In genomic region chr10:93110472-93111146, GRCh38 we compare ENCODE assay signal across 19 cellular contexts. TPM values are rescaled to one million over a fixed set of nuclear protein-coding genes. Genes with fewer than 3 reads are reported as not detected.
DNase-seq lines count a peak whose midpoint lies in the region; ATAC-seq and TF ChIP-seq lines count a peak whose summit lies in the region.
"Had no signal": no experiment of that assay in that cellular context is flagged by ENCODE, and none has a peak within 500 bp of the region (broad histone marks: within the 10 kb centered on the region; RNA-seq: fewer than 3 reads in every experiment).

No MANE protein-coding gene starts in this region.

- H3K9me3 ChIP-seq in right atrium auricular region (no peaks in the 10 kb centered on the region), H9 (ENCODE audit: control insufficient read depth, low read depth, low read length) (no peaks in the 10 kb centered on the region)
- H3K9me3 ChIP-seq: thoracic aorta had no signal

- DNase-seq in right atrium auricular region (ENCODE audit: low spot score) (peak; percentile 1), Right ventricle myocardium superior (no peak), H9 (no peak), NCI-H446 treated with DMSO at 0.1 percent for 48 hours (lab: John Stamatoyannopoulos, UW) (no peak), DMS153 (lab: John Stamatoyannopoulos, UW) (no peak)
- no peak for DNase-seq in effector CD8-positive, alpha-beta T cell (lab: John Stamatoyannopoulos, UW)
- DNase-seq in activated naive CD4-positive, alpha-beta T cell treated with anti-CD3 and anti-CD28 coated beads, Interleukin-2, amount 50 U/mL, for 16 hours = no peak
- DNase-seq: activated T-cell treated with anti-CD3 and anti-CD28 coated beads for 4 hours, IMR-90, NCI-H1417 had no signal

- H3K27me3 Mint-ChIP-seq in H9 (ENCODE audit: low read depth) = peaks cover 7% of the 10 kb centered on the region; the same call in 1 of the 2 replicates

- H3K4ac ChIP-seq in H9 (ENCODE audit: low read depth, low read length) = no peak overlapping the region

- peaks cover 9 to 20% of the 10 kb centered on the region in 2 experiments for H3K4me1 Mint-ChIP-seq in H9
- H3K4me1 Mint-ChIP-seq: central memory CD8-positive, alpha-beta T cell had no signal

- intact Hi-C loops in Right ventricle myocardium superior (cut with DNase I) = loop anchor here (10.0 kb wide), 1 partner anchor 174 kb away; no protein-coding TSS in a partner anchor

- no peak overlapping the region for H3K9ac ChIP-seq in H9 (ENCODE audit: extremely low read depth, insufficient read length, low read length)
- H3K9ac ChIP-seq: parathyroid adenoma had no signal

- no peak overlapping the region for H3K23ac ChIP-seq in H9 (ENCODE audit: insufficient read length, low read depth, low read length)

- no peaks in the 10 kb centered on the region for H4K20me1 ChIP-seq in H9 (ENCODE audit: control insufficient read depth, insufficient read depth, insufficient read length)

- no peak overlapping the region for H3K4me3 ChIP-seq in right atrium auricular region
- H3K4me3 ChIP-seq: thoracic aorta had no signal

- H3K23me2 ChIP-seq in H9 (ENCODE audit: insufficient read length, low read depth, low read length, poor library complexity, severe bottlenecking) = no peaks in the 10 kb centered on the region

- H3K79me2 ChIP-seq in H9 (ENCODE audit: insufficient read depth, low read length) = no peaks in the 10 kb centered on the region
- H3K79me2 ChIP-seq: parathyroid adenoma had no signal

- H4K5ac ChIP-seq in H9 (ENCODE audit: insufficient read length, low read depth, low read length) = no peak overlapping the region

- no peak overlapping the region for H2BK12ac ChIP-seq in H9 (ENCODE audit: insufficient read length, low read depth, low read length)

- H4K8ac ChIP-seq in H9 (replicated peaks; ENCODE audit: insufficient read length, low read depth, low read length) = no peak overlapping the region

- H3K14ac ChIP-seq in H9 (ENCODE audit: insufficient read depth, low read length) = no peak overlapping the region

- no peak overlapping the region for H2BK15ac ChIP-seq in H9 (ENCODE audit: low read depth, low read length)

- no peak overlapping the region for H3T11ph ChIP-seq in H9 (ENCODE audit: low read length)

- H2AFZ ChIP-seq in H9 (ENCODE audit: low read length) = no peak overlapping the region
- H2AFZ ChIP-seq: parathyroid adenoma had no signal

- no peak overlapping the region for H4K91ac ChIP-seq in H9 (ENCODE audit: insufficient read length, low read depth, low read length)

- H3K36me3 ChIP-seq in right atrium auricular region = no peaks in the 10 kb centered on the region
- H3K36me3 ChIP-seq: thoracic aorta had no signal

- H3K4me1 ChIP-seq in right atrium auricular region (no peaks in the 10 kb centered on the region), H9 (ENCODE audit: insufficient read depth, low read length) (no peaks in the 10 kb centered on the region; the same call in 1 of the 2 replicates)
- H3K4me1 ChIP-seq: parathyroid adenoma had no signal

- no peak overlapping the region for H3K18ac ChIP-seq in H9 (ENCODE audit: insufficient read length, low read depth, low read length)

- H3K27ac Mint-ChIP-seq in H9 = no peak overlapping the region

- no peaks in the 10 kb centered on the region for H3K79me1 ChIP-seq in H9 (ENCODE audit: insufficient read depth, low read depth, low read length, poor library complexity, severe bottlenecking)

- no peak for TF ChIP-seq CTCF in right atrium auricular region (IDR thresholded peaks at IDR 0.05)
- TF ChIP-seq CTCF in H9 (conservative IDR thresholded peaks at IDR 0.05) = no peak

- peak overlapping the region; percentile 83 for H2BK20ac ChIP-seq in H9 (ENCODE audit: low read depth, low read length, poor library complexity, severe bottlenecking)

- H3K56ac ChIP-seq in H9 (ENCODE audit: insufficient read length, low read depth, low read length) = no peak overlapping the region

- no peak overlapping the region for H2BK120ac ChIP-seq in H9 (ENCODE audit: low read depth, low read length, poor library complexity, severe bottlenecking)

- WGBS in H9 (ENCODE audit: extremely low coverage, insufficient read length, low lambda C conversion rate) = no CpG with 5 or more reads among the region's 3 CpGs

- H3K36me3 Mint-ChIP-seq in H9 (ENCODE audit: insufficient read depth in 1 of 3, low read depth in 3 of 3) = peaks cover 0 to 2% (median 0%) of the 10 kb centered on the region in 3 experiments; a peak in 2 of 7 replicates

- ATAC-seq in Right ventricle myocardium superior (ENCODE audit: poor library complexity) (no peak), HG03342 (IDR thresholded peaks at IDR 0.05; ENCODE audit: unreplicated experiment) (peak; percentile 57)

- H3K27ac ChIP-seq in right atrium auricular region (no peak overlapping the region), H9 (ENCODE audit: insufficient read length, low read depth, low read length) (no peak overlapping the region)
- H3K27ac ChIP-seq: parathyroid adenoma, thoracic aorta had no signal

- peaks cover 0 to 8% of the 10 kb centered on the region in 2 experiments; a peak in 2 of 5 replicates for H3K9me3 Mint-ChIP-seq in H9
- H3K9me3 Mint-ChIP-seq: central memory CD8-positive, alpha-beta T cell had no signal

- H3K4me3 Mint-ChIP-seq in H9 = no peak overlapping the region
- H3K4me3 Mint-ChIP-seq: central memory CD8-positive, alpha-beta T cell had no signal

- no peak overlapping the region for H3K4me2 ChIP-seq in H9 (ENCODE audit: insufficient read depth, insufficient read length, low read length)

- no peak overlapping the region for H2AK5ac ChIP-seq in H9 (ENCODE audit: insufficient read length, low read length)

- no peaks in the 10 kb centered on the region for H3K27me3 ChIP-seq in right atrium auricular region
- H3K27me3 ChIP-seq in H9 (ENCODE audit: insufficient read depth, low read length) = no peaks in the 10 kb centered on the region

- H2BK5ac ChIP-seq in H9 (ENCODE audit: insufficient read length, low read length) = no peak overlapping the region

RNA-seq across cellular contexts. Expression of gene CYP26A1, which starts 36.9 kb away (rescaled TPM):
- total RNA-seq in right atrium auricular region = not detected
- not detected for total RNA-seq in Right ventricle myocardium superior
- 70.4 and 72.1 TPM in 2 replicates for total RNA-seq in H9 (2021)
- total RNA-seq: IMR-90; kidney epithelial cell; mucosa of gallbladder; NCI-H460; T-helper 1 cell treated with Interleukin-12 subunit alpha and Interleukin-12 subunit beta and Interleukin-4 antibody, amounts not matched to agents 30 ng/mL and 1 ng/mL, for 36 hours; thoracic aorta had no signal

RNA-seq across cellular contexts. Expression of gene CYP26C1, which starts 50.0 kb away (rescaled TPM):
- total RNA-seq in right atrium auricular region (not detected), Right ventricle myocardium superior (0.05 TPM), H9 (2021) (0.42 and 0.79 TPM in 2 replicates)
- total RNA-seq: A172; IMR-90; T-helper 1 cell treated with Interleukin-12 subunit alpha and Interleukin-12 subunit beta and Interleukin-4 antibody, amounts not matched to agents 30 ng/mL and 1 ng/mL, for 36 hours had no signal

Comparison
In these comparisons a context has a peak if more than half of its experiments do, and no peak if none do; other contexts are left out.
1. RNA of gene CYP26A1, which starts 36.9 kb away (total RNA-seq): 70.4 to 72.1 TPM in H9; not detected in right atrium auricular region and not detected in Right ventricle myocardium superior (single experiment); every median in the first group is over 10 times any median in the second.